ENCODE assay signal across 13 cellular contexts in the genomic region with DNA sequence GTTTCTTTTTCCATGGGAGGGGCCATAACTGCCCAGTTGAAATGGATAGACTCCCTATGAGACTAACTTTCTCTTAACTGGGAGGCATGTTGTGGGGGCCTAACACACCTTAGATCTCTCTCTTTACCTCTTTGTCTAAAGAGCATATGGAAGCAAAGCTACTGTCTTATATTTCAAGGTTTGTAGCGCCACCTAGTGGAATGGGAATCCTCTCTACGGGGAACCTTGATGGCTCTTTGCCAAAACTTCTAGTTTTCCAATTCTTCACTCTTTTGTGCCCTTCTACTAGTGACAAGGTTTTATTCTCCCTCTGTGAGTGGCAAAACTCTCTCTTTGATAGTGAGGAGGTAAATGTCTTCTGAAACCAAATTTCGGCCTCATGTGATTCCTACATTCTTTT.
DNase-seq lines count a peak whose midpoint lies in the region; ATAC-seq, FAIRE-seq and TF ChIP-seq lines count a peak whose summit lies in the region.
"Had no signal": no experiment of that assay in that cellular context is flagged by ENCODE, and none has a peak within 500 bp of the region (broad histone marks: within the 10 kb centered on the region; RNA-seq: fewer than 3 reads in every experiment).

No MANE protein-coding gene starts in this region.

- no peaks in the 10 kb centered on the region for H4K20me1 ChIP-seq in GM12878 (ENCODE audit: control insufficient read depth, insufficient read depth)

- H3K9me3 Mint-ChIP-seq in CD8-positive, alpha-beta T cell, result peaks cover 28% of the 10 kb centered on the region

- no peak overlapping the region for H2AFZ ChIP-seq in GM12878 (ENCODE audit: control insufficient read depth, low read depth, low read length)

- no peak for TF ChIP-seq POLR2A in GM12878 (IDR thresholded peaks at IDR 0.05; ENCODE audit: low read depth, low read length)

- H3K4me1 ChIP-seq in GM12878 (ENCODE audit: control insufficient read depth, insufficient read depth, low read length), result no peaks in the 10 kb centered on the region
- H3K4me1 ChIP-seq in CD8-positive, alpha-beta T cell (ENCODE audit: insufficient read depth, low read length), result no peaks in the 10 kb centered on the region

- H3K4me1 Mint-ChIP-seq in CD8-positive, alpha-beta T cell (ENCODE audit: low read depth), result no peaks in the 10 kb centered on the region
- H3K4me1 Mint-ChIP-seq: CD4-positive, CD25-positive, alpha-beta regulatory T cell; IgD-negative memory B cell; naive B cell had no signal

- ATAC-seq in GM12878, result peak; percentile 87
- no peak for ATAC-seq in CD8-positive, alpha-beta T cell

- DNase-seq in stimulated activated CD4-positive, alpha-beta T cell treated with anti-CD3 and anti-CD28 coated beads, Interleukin-15, amount 100 ng/mL, for 24 hours, result peak; percentile 2
- no peak for DNase-seq in stimulated activated CD4-positive, alpha-beta T cell treated with anti-CD3 and anti-CD28 coated beads, Interleukin-2, amount 100 ng/mL, for 24 hours
- DNase-seq in M059J (ENCODE audit: low read depth), result peak; percentile 0
- DNase-seq in GM12878 (ENCODE audit: low read depth, low spot score), result no peak
- no peak for DNase-seq in HuH-7.5 (ENCODE audit: low spot score)
- no peak for DNase-seq in activated CD8-positive, alpha-beta memory T cell treated with anti-CD3 and anti-CD28 coated beads, Interleukin-2, amount 50 U/mL, for 48 hours
- no peak for DNase-seq in NCI-H187 treated with DMSO at 0.1 percent for 48 hours (lab: John Stamatoyannopoulos, UW)
- no peak for DNase-seq in CD8-positive, alpha-beta T cell
- DNase-seq: activated naive CD4-positive, alpha-beta T cell; naive B cell had no signal

- no peak overlapping the region for H3K4me3 ChIP-seq in GM12878
- no peak overlapping the region for H3K4me3 ChIP-seq in CD8-positive, alpha-beta T cell (ENCODE audit: low read depth, low read length)

- BruUV-seq in GM12878 (replicated peaks; lab: Mats Ljungman, UMichigan), result no TSS peak

- no peaks in the 10 kb centered on the region for H3K79me2 ChIP-seq in GM12878 (ENCODE audit: control insufficient read depth, insufficient read depth, low read length)

- SMC1A ChIA-PET in GM12878 (lab: Charles Lee; ENCODE audit: uncharacterized antibody, unreplicated experiment), result interaction anchor here (1.0 kb wide), 1 partner anchor 9 kb away, joined by 3 read pairs; no protein-coding TSS in a partner anchor

- FAIRE-seq in GM12878 (lab: Jason Lieb, UNC), result no peak

- CTCF ChIA-PET in GM12878 (lab: Yijun Ruan, JAX), result interaction anchor here (0.5 to 1.9 kb wide), 9 partner anchors 8 to 1159 kb away, joined by 3 to 8 read pairs (median 3); no protein-coding TSS in a partner anchor
- CTCF ChIA-PET in CD8-positive, alpha-beta T cell (lab: Charles Lee), result no interaction called here

- TF ChIP-seq EP300 in GM12878 (IDR thresholded peaks at IDR 0.05; ENCODE audit: borderline replicate concordance in 1 of 2, control insufficient read depth in 1 of 2, low read depth in 2 of 2, low read length in 2 of 2), result no peak

- RAD21 ChIA-PET in GM12878 (lab: Charles Lee; ENCODE audit: unreplicated experiment), result no interaction called here

- H3K9me3 ChIP-seq in GM12878 (replicated peaks; ENCODE audit: control insufficient read depth, insufficient read depth, low read length), result no peaks in the 10 kb centered on the region; the same call in 2 of the 3 replicates
- no peaks in the 10 kb centered on the region for H3K9me3 ChIP-seq in CD8-positive, alpha-beta T cell (ENCODE audit: low read length)

- H3K9ac ChIP-seq in GM12878 (ENCODE audit: control insufficient read depth, insufficient read depth, low read length), result no peak overlapping the region

- no peak overlapping the region for H3K4me2 ChIP-seq in GM12878 (ENCODE audit: control insufficient read depth, insufficient read depth)

- TF ChIP-seq CTCF in GM12878 (IDR thresholded peaks at IDR 0.05 in 2 of 3, conservative IDR thresholded peaks at IDR 0.05 in 1 of 3; ENCODE audit: control insufficient read depth in 2 of 3, extremely low read depth in 1 of 3, insufficient read depth in 1 of 3, low read depth in 3 of 3, low read length in 3 of 3), result peak; percentile 39 to 48 (median 43); a peak in 3 of 6 replicates
- no peak for TF ChIP-seq CTCF in CD8-positive, alpha-beta T cell (IDR thresholded peaks at IDR 0.05)

- H3K4me3 Mint-ChIP-seq in CD8-positive, alpha-beta T cell, result no peak overlapping the region
- H3K4me3 Mint-ChIP-seq: CD4-positive, CD25-positive, alpha-beta regulatory T cell; IgD-negative memory B cell; naive B cell; T-helper 1 cell treated with Interleukin-12 subunit alpha and Interleukin-12 subunit beta and Interleukin-4 antibody, amounts not matched to agents 30 μg/mL and 1 μg/mL, for 36 hours had no signal

- no peak overlapping the region for H3K27ac Mint-ChIP-seq in CD8-positive, alpha-beta T cell
- H3K27ac Mint-ChIP-seq: CD4-positive, CD25-positive, alpha-beta regulatory T cell; IgD-negative memory B cell; T-helper 1 cell treated with Interleukin-12 subunit alpha and Interleukin-12 subunit beta and Interleukin-4 antibody, amounts not matched to agents 30 μg/mL and 1 μg/mL, for 36 hours had no signal

- intact Hi-C loops in GM12878 (cut with micrococcal nuclease; ENCODE audit: unreplicated experiment), result no loop called here
- intact Hi-C loops in CD8-positive, alpha-beta T cell (cut with DNase I, micrococcal nuclease), result no loop called here

- no peak overlapping the region for H3K27ac ChIP-seq in GM12878 (ENCODE audit: control insufficient read depth, insufficient read depth)
- H3K27ac ChIP-seq in CD8-positive, alpha-beta T cell (ENCODE audit: low read depth, low read length), result no peak overlapping the region

- POLR2A ChIA-PET in GM12878 (lab: Charles Lee), result no interaction called here
- POLR2A ChIA-PET in CD8-positive, alpha-beta T cell (lab: Charles Lee), result no interaction called here

- 4% methylated on average over 3 of the region's 3 CpGs for WGBS in GM12878 (ENCODE audit: insufficient coverage, insufficient replicate concordance, low lambda C conversion rate, missing lambda C conversion rate)

- H3K27me3 Mint-ChIP-seq in CD8-positive, alpha-beta T cell (ENCODE audit: low read depth), result no peaks in the 10 kb centered on the region
- H3K27me3 Mint-ChIP-seq: CD4-positive, CD25-positive, alpha-beta regulatory T cell; IgD-negative memory B cell; naive B cell had no signal

- in situ Hi-C loops in GM12878 (cut with MboI), result no loop called here

- no peaks in the 10 kb centered on the region for H3K27me3 ChIP-seq in GM12878 (replicated peaks in 1 of 2; ENCODE audit: control insufficient read depth in 2 of 2, insufficient read depth in 2 of 2, low read length in 1 of 2)
- H3K27me3 ChIP-seq in CD8-positive, alpha-beta T cell (ENCODE audit: insufficient read depth, low read length), result no peaks in the 10 kb centered on the region

- H3K36me3 ChIP-seq in GM12878 (ENCODE audit: control insufficient read depth in 2 of 2, insufficient read depth in 2 of 2, low read length in 1 of 2), result no peaks in the 10 kb centered on the region
- no peaks in the 10 kb centered on the region for H3K36me3 ChIP-seq in CD8-positive, alpha-beta T cell (ENCODE audit: insufficient read depth, low read length)

- peak; percentile 48; the same call in 1 of the 2 replicates for TF ChIP-seq RAD21 in GM12878 (IDR thresholded peaks at IDR 0.05; ENCODE audit: insufficient read depth, low read depth, low read length)

- no peaks in the 10 kb centered on the region for H3K36me3 Mint-ChIP-seq in CD8-positive, alpha-beta T cell
- H3K36me3 Mint-ChIP-seq: CD4-positive, CD25-positive, alpha-beta regulatory T cell; IgD-negative memory B cell; naive B cell had no signal

TF ChIP-seq in GM12878, 131 proteins besides CTCF, POLR2A, EP300 and RAD21:
- peak; percentile 78 for TF ChIP-seq SMAD1 (IDR thresholded peaks at IDR 0.05; ENCODE audit: low read depth, partially characterized antibody)
- no peak for TF ChIP-seq RELA (IDR thresholded peaks at IDR 0.05; ENCODE audit: borderline replicate concordance, partially characterized antibody)

Comparison
In these comparisons a context has a peak if more than half of its experiments do, and no peak if none do; other contexts are left out.
1. DNase-seq: peak in stimulated activated CD4-positive, alpha-beta T cell treated with anti-CD3 and anti-CD28 coated beads, Interleukin-15, amount 100 ng/mL, for 24 hours (single experiment) and M059J (single experiment); none in stimulated activated CD4-positive, alpha-beta T cell treated with anti-CD3 and anti-CD28 coated beads, Interleukin-2, amount 100 ng/mL, for 24 hours (0 of 2), GM12878 (single experiment), HuH-7.5 (single experiment), activated CD8-positive, alpha-beta memory T cell treated with anti-CD3 and anti-CD28 coated beads, Interleukin-2, amount 50 U/mL, for 48 hours (single experiment), NCI-H187 treated with DMSO at 0.1 percent for 48 hours (single experiment) and CD8-positive, alpha-beta T cell (0 of 7).